17 cellular contexts compared by ENCODE assay signal in genomic region chr5:56356121-56356875, GRCh38.
DNase-seq lines count a peak whose midpoint lies in the region; ATAC-seq and TF ChIP-seq lines count a peak whose summit lies in the region.
"Had no signal": no experiment of that assay in that cellular context is flagged by ENCODE, and none has a peak within 500 bp of the region (broad histone marks: within the 10 kb centered on the region; RNA-seq: fewer than 3 reads in every experiment).

No MANE protein-coding gene starts in this region.

- 54 to 75% methylated on average over 6 of the region's 6 CpGs for WGBS in testis, 2 donors

- no peaks in the 10 kb centered on the region for H3K9me3 ChIP-seq in HAP-1
- H3K9me3 ChIP-seq in testis, result no peaks in the 10 kb centered on the region
- H3K9me3 ChIP-seq: Peyer's patch had no signal

- H3K27me3 ChIP-seq in HAP-1 (ENCODE audit: low read depth) (no peaks in the 10 kb centered on the region), testis (no peaks in the 10 kb centered on the region)
- H3K27me3 ChIP-seq: Peyer's patch had no signal

- intact Hi-C loops in testis (cut with DNase I; ENCODE audit: low total_unique reads), result no loop called here

- H3K36me3 Mint-ChIP-seq in activated T-cell treated with anti-CD3 and anti-CD28 coated beads, Interleukin-2, amount 50 U/mL, for 4 hours (ENCODE audit: insufficient read depth), result no peaks in the 10 kb centered on the region

- H3K4me1 Mint-ChIP-seq in activated T-cell treated with anti-CD3 and anti-CD28 coated beads, Interleukin-2, amount 50 U/mL, for 4 hours (ENCODE audit: low read depth), result peaks cover 15% of the 10 kb centered on the region
- H3K4me1 Mint-ChIP-seq: central memory CD8-positive, alpha-beta T cell had no signal

- no peak for ATAC-seq in activated T-cell treated with anti-CD3 and anti-CD28 coated beads, Interleukin-2, amount 50 U/mL, for 4 hours
- no peak for ATAC-seq in HG02884 (IDR thresholded peaks at IDR 0.05; ENCODE audit: unreplicated experiment)
- ATAC-seq: activated CD4-positive, alpha-beta T cell treated with anti-CD3 and anti-CD28 coated beads for 36 hours; HCT116; stimulated activated naive CD8-positive, alpha-beta T cell treated with anti-CD3 and anti-CD28 coated beads, Interleukin-15, amount 100 ng/mL, for 72 hours had no signal

- H3K9me3 Mint-ChIP-seq in activated T-cell treated with anti-CD3 and anti-CD28 coated beads, Interleukin-2, amount 50 U/mL, for 4 hours, result no peaks in the 10 kb centered on the region
- H3K9me3 Mint-ChIP-seq: central memory CD8-positive, alpha-beta T cell had no signal

- H3K27me3 Mint-ChIP-seq in activated T-cell treated with anti-CD3 and anti-CD28 coated beads, Interleukin-2, amount 50 U/mL, for 4 hours (ENCODE audit: low read depth), result no peaks in the 10 kb centered on the region
- H3K27me3 Mint-ChIP-seq: activated CD4-positive, alpha-beta T cell treated with anti-CD3 and anti-CD28 coated beads for 36 hours; stimulated activated naive CD8-positive, alpha-beta T cell treated with anti-CD3 and anti-CD28 coated beads, Interleukin-15, amount 100 ng/mL, for 72 hours had no signal

- H3K27ac ChIP-seq in testis, result peak overlapping the region; percentile 42 to 52
- H3K27ac ChIP-seq: Peyer's patch had no signal

- DNase-seq in HAP-1 (ENCODE audit: low spot score in 2 of 2), result peak; percentile 24 to 33
- DNase-seq in astrocyte of the hippocampus (ENCODE audit: low read depth, low spot score), result peak; percentile 26
- DNase-seq in left kidney (ENCODE audit: low read depth, low spot score), result peak; percentile 79
- no peak for DNase-seq in testis
- no peak for DNase-seq in stimulated activated CD4-positive, alpha-beta T cell treated with anti-CD3 and anti-CD28 coated beads, Interleukin-4, amount 100 ng/mL, for 24 hours
- no peak for DNase-seq in activated T-cell treated with anti-CD3 and anti-CD28 coated beads, Interleukin-2, amount 50 U/mL, for 4 hours
- DNase-seq: activated CD4-positive, alpha-beta T cell treated with anti-CD3 and anti-CD28 coated beads for 36 hours; amniotic stem cell; effector CD4-positive, alpha-beta T cell; left cardiac atrium; nucleus accumbens; Peyer's patch; stimulated activated CD4-positive, alpha-beta T cell treated with anti-CD3 and anti-CD28 coated beads, Interleukin-2, amount 100 ng/mL, for 24 hours; stimulated activated naive CD8-positive, alpha-beta T cell treated with anti-CD3 and anti-CD28 coated beads, Interleukin-15, amount 100 ng/mL, for 72 hours had no signal

- TF ChIP-seq POLR2A in testis (IDR thresholded peaks at IDR 0.05), result no peak

- TF ChIP-seq CTCF in testis (IDR thresholded peaks at IDR 0.05), result no peak

- H3K36me3 ChIP-seq in HAP-1 (replicated peaks) (no peaks in the 10 kb centered on the region), testis (ENCODE audit: low read depth, missing control alignments) (no peaks in the 10 kb centered on the region)
- H3K36me3 ChIP-seq: Peyer's patch had no signal

- no peak overlapping the region for H3K4me3 Mint-ChIP-seq in activated T-cell treated with anti-CD3 and anti-CD28 coated beads, Interleukin-2, amount 50 U/mL, for 4 hours
- H3K4me3 Mint-ChIP-seq: activated CD4-positive, alpha-beta T cell treated with anti-CD3 and anti-CD28 coated beads for 36 hours; central memory CD8-positive, alpha-beta T cell; stimulated activated naive CD8-positive, alpha-beta T cell treated with anti-CD3 and anti-CD28 coated beads, Interleukin-15, amount 100 ng/mL, for 72 hours had no signal

- in situ Hi-C loops in HAP-1 (cut with MboI; ENCODE audit: low sequenced_read_pairs), result no loop called here

- peaks cover 13% of the 10 kb centered on the region for H3K4me1 ChIP-seq in HAP-1
- peaks cover 35% of the 10 kb centered on the region for H3K4me1 ChIP-seq in testis

- H3K4me3 ChIP-seq in HAP-1 (no peak overlapping the region), testis (no peak overlapping the region)
- H3K4me3 ChIP-seq: Peyer's patch had no signal

Comparison
In these comparisons a context has a peak if more than half of its experiments do, and no peak if none do; other contexts are left out.
1. DNase-seq: peak in HAP-1 (2 of 2), astrocyte of the hippocampus (single experiment) and left kidney (single experiment); none in testis (single experiment), stimulated activated CD4-positive, alpha-beta T cell treated with anti-CD3 and anti-CD28 coated beads, Interleukin-4, amount 100 ng/mL, for 24 hours (single experiment) and activated T-cell treated with anti-CD3 and anti-CD28 coated beads, Interleukin-2, amount 50 U/mL, for 4 hours (single experiment).